In the genomic region with DNA sequence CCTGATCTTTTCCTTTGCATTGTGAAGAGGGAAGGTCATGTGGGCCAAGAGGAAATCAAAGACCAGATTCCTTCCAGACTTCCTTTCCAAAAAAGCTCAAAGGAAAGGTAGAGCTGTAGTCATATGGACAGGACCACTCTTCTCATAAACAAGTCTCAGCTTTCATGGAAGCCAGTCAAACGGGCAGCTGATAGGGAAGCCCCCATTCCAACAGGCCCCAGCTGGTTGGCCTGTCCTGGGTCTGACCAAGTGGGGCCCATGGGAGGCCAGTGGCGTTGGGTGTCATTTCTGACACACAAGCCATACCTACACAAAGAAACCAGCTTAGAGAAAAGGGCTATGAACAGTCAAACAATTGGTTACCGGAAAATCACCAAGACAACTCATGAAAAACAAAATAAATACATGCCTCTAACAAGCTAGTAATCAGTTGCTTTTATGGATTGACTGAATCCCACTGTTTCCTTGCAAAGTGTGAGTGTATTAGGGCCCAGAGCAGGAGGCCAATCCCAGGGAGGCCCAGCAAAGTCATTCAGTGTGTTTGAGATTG, we compare ENCODE assay signal across 19 cellular contexts.
"Had no signal": no experiment of that assay in that cellular context is flagged by ENCODE, and none has a peak within 500 bp of the region (broad histone marks: within the 10 kb centered on the region; RNA-seq: fewer than 3 reads in every experiment).

No MANE protein-coding gene starts in this region.

- H3K4me3 Mint-ChIP-seq: activated CD8-positive, alpha-beta T cell treated with anti-CD3 and anti-CD28 coated beads for 36 hours; activated naive CD8-positive, alpha-beta T cell treated with anti-CD3 and anti-CD28 coated beads for 36 hours had no signal

- H3K9me3 ChIP-seq: suprapubic skin had no signal

- H3K36me3 ChIP-seq: brain microvascular endothelial cell, suprapubic skin had no signal

- H3K4me3 ChIP-seq: suprapubic skin had no signal

- ATAC-seq: activated CD8-positive, alpha-beta T cell treated with anti-CD3 and anti-CD28 coated beads for 36 hours; esophagus mucosa had no signal

- H3K36me3 Mint-ChIP-seq: activated naive CD8-positive, alpha-beta T cell treated with anti-CD3 and anti-CD28 coated beads for 36 hours had no signal

- H3K27me3 Mint-ChIP-seq: activated CD8-positive, alpha-beta T cell treated with anti-CD3 and anti-CD28 coated beads for 36 hours; activated naive CD8-positive, alpha-beta T cell treated with anti-CD3 and anti-CD28 coated beads for 36 hours had no signal

- H3K4me1 Mint-ChIP-seq: activated naive CD8-positive, alpha-beta T cell treated with anti-CD3 and anti-CD28 coated beads for 36 hours had no signal

- H3K27ac ChIP-seq: brain microvascular endothelial cell, suprapubic skin had no signal

- H3K27me3 ChIP-seq: brain microvascular endothelial cell, suprapubic skin had no signal

- H3K9me3 Mint-ChIP-seq: activated CD8-positive, alpha-beta T cell treated with anti-CD3 and anti-CD28 coated beads for 36 hours; activated naive CD8-positive, alpha-beta T cell treated with anti-CD3 and anti-CD28 coated beads for 36 hours had no signal

- DNase-seq: activated CD4-positive, alpha-beta T cell treated with anti-CD3 and anti-CD28 coated beads for 48 hours; activated CD8-positive, alpha-beta T cell treated with anti-CD3 and anti-CD28 coated beads for 36 hours; activated gamma-delta T cell treated with Interleukin-2 at 50 U/mL for 16 hours; activated naive CD8-positive, alpha-beta T cell treated with anti-CD3 and anti-CD28 coated beads for 36 hours; activated T-cell treated with anti-CD3 and anti-CD28 coated beads, Interleukin-2, amount 50 U/mL, for 48 hours; amygdala; brain microvascular endothelial cell; cerebellar nuclear complex; hypothalamus; kidney; midbrain; posterior cingulate gyrus; small intestine; stimulated activated CD4-positive, alpha-beta T cell treated with anti-CD3 and anti-CD28 coated beads, Interleukin-4, amount 100 ng/mL, for 4 hours; stimulated activated CD8-positive, alpha-beta memory T cell treated with anti-CD3 and anti-CD28 coated beads, Interleukin-4, amount 100 ng/mL, for 48 hours; stimulated activated naive CD4-positive, alpha-beta T cell treated with Interleukin-2 at 50 U/mL for 16 hours; T-helper 2 cell had no signal

- H3K27ac Mint-ChIP-seq: activated CD8-positive, alpha-beta T cell treated with anti-CD3 and anti-CD28 coated beads for 36 hours; activated naive CD8-positive, alpha-beta T cell treated with anti-CD3 and anti-CD28 coated beads for 36 hours had no signal

- H3K4me1 ChIP-seq: suprapubic skin had no signal
